1 cellular context compared by ENCODE assay signal in genomic region chr1:26269198-26269550, GRCh38.
TF ChIP-seq lines count a peak whose summit lies in the region.

No MANE protein-coding gene starts in this region.

TF ChIP-seq in HCT116, 20 proteins besides CTCF, POLR2A, EP300 and RAD21:
- no peak for TF ChIP-seq REST (IDR thresholded peaks at IDR 0.05; ENCODE audit: low read depth)
- TF ChIP-seq EZH2phosphoT487 (IDR thresholded peaks at IDR 0.05; ENCODE audit: borderline replicate concordance): no peak
- TF ChIP-seq TCF7L2 (IDR thresholded peaks at IDR 0.05; ENCODE audit: borderline replicate concordance, extremely low read depth, insufficient read depth, insufficient read length): no peak
- peak; percentile 86 for TF ChIP-seq CBX3 (IDR thresholded peaks at IDR 0.05; ENCODE audit: low read depth)
- no peak for TF ChIP-seq ZBTB33 (IDR thresholded peaks at IDR 0.05; ENCODE audit: extremely low read depth, insufficient replicate concordance, low read length)
- no peak for TF ChIP-seq EGR1 (IDR thresholded peaks at IDR 0.05; ENCODE audit: low read depth)
- no peak for TF ChIP-seq ZFX (IDR thresholded peaks at IDR 0.05)
